ENCODE assay signal across 8 cellular contexts in genomic region chr12:104986022-104986941, GRCh38.
DNase-seq lines count a peak whose midpoint lies in the region; ATAC-seq lines count a peak whose summit lies in the region.

TSS of gene NOPCHAP1 (plus strand) at chr12:104986316. CDS start at chr12:104986353, 37 bp downstream.

- H3K4me3 Mint-ChIP-seq in effector memory CD8-positive, alpha-beta T cell, result peak within 1 kb of the TSS; percentile 83 to 90
- peak within 1 kb of the TSS; percentile 87 for H3K4me3 Mint-ChIP-seq in memory B cell

- peak; percentile 39 for DNase-seq in CMK (ENCODE audit: low read depth)
- peak; percentile 63 for DNase-seq in HS-5 (ENCODE audit: low read depth)
- DNase-seq in NK-92 (lab: John Stamatoyannopoulos, UW; ENCODE audit: unreplicated experiment), result peak; percentile 18
- DNase-seq in activated CD8-positive, alpha-beta memory T cell treated with anti-CD3 and anti-CD28 coated beads for 24 hours, result peak; percentile 94
- DNase-seq in effector memory CD8-positive, alpha-beta T cell, result peak; percentile 72 to 85 (median 75)
- peak; percentile 70 to 79 for DNase-seq in memory B cell (ENCODE audit: low spot score in 2 of 2)
- DNase-seq in stimulated activated CD8-positive, alpha-beta memory T cell treated with anti-CD3 and anti-CD28 coated beads, Interleukin-12 subunit alpha, Interleukin-12 subunit beta, amount 100 ng/mL, for 1 hour (ENCODE audit: low read depth), result peak; percentile 73

- H3K4me1 Mint-ChIP-seq in effector memory CD8-positive, alpha-beta T cell (ENCODE audit: low read depth in 2 of 2), result peaks cover 21 to 31% of the 10 kb centered on the region in 2 donors
- H3K4me1 Mint-ChIP-seq in memory B cell, result peaks cover 23% of the 10 kb centered on the region

- no peaks in the 10 kb centered on the region for H3K9me3 Mint-ChIP-seq in effector memory CD8-positive, alpha-beta T cell
- no peaks in the 10 kb centered on the region for H3K9me3 Mint-ChIP-seq in memory B cell

- peak within 1 kb of the TSS; percentile 12 to 62 for H3K27ac Mint-ChIP-seq in effector memory CD8-positive, alpha-beta T cell
- H3K27ac Mint-ChIP-seq in memory B cell, result peak within 1 kb of the TSS; percentile 71

- peaks cover 0 to 23% of the 10 kb centered on the region in 2 donors for H3K27me3 Mint-ChIP-seq in effector memory CD8-positive, alpha-beta T cell
- H3K27me3 Mint-ChIP-seq in memory B cell, result no peaks in the 10 kb centered on the region

- H3K36me3 Mint-ChIP-seq in effector memory CD8-positive, alpha-beta T cell (ENCODE audit: insufficient read depth), result peaks cover 14% of the 10 kb centered on the region
- peaks cover 20% of the 10 kb centered on the region for H3K36me3 Mint-ChIP-seq in memory B cell

- ATAC-seq in GM19468 (IDR thresholded peaks at IDR 0.05; ENCODE audit: extremely low read depth, unreplicated experiment) (peak; percentile 86), memory B cell (ENCODE audit: low read depth) (peak; percentile 97)
- peak; percentile 94 for ATAC-seq in effector memory CD8-positive, alpha-beta T cell (replicated peaks)

Comparison
In these comparisons a context has a peak if more than half of its experiments do, and no peak if none do; other contexts are left out.
1. Peak in every context shown above with its lines: DNase-seq and ATAC-seq.
2. DNase-seq: peak in every context shown above with its lines; median percentile 94 in activated CD8-positive, alpha-beta memory T cell treated with anti-CD3 and anti-CD28 coated beads for 24 hours; 75 in effector memory CD8-positive, alpha-beta T cell; 74 in memory B cell; 73 in stimulated activated CD8-positive, alpha-beta memory T cell treated with anti-CD3 and anti-CD28 coated beads, Interleukin-12 subunit alpha, Interleukin-12 subunit beta, amount 100 ng/mL, for 1 hour; 63 in HS-5; 39 in CMK; 18 in NK-92.